1 cellular context compared by ENCODE assay signal in genomic region chr17:4144411-4144747, GRCh38.
TF ChIP-seq lines count a peak whose summit lies in the region.

No MANE protein-coding gene starts in this region.

TF ChIP-seq in endothelial cell of umbilical vein, 7 proteins besides CTCF, POLR2A, EP300 and RAD21 (continued from another document):
- TF ChIP-seq EZH2 (IDR thresholded peaks at IDR 0.05; ENCODE audit: borderline replicate concordance, low read depth, low read length, severe bottlenecking) (no peak), POLR2AphosphoS5 (IDR thresholded peaks at IDR 0.05; ENCODE audit: insufficient read depth, low read depth, low read length) (no peak), MAX (IDR thresholded peaks at IDR 0.05; ENCODE audit: insufficient read depth, insufficient read length) (no peak)
